Comparison of ENCODE assay signal across 8 cellular contexts in genomic region chr12:101759396-101760047, GRCh38. TPM values are rescaled to one million over a fixed set of nuclear protein-coding genes. Genes with fewer than 3 reads are reported as not detected.
A peak's percentile ranks its signal among the peaks of the same experiment; 100 is the strongest.
DNase-seq lines count a peak whose midpoint lies in the region; ATAC-seq and TF ChIP-seq lines count a peak whose summit lies in the region.

No MANE protein-coding gene starts in this region.

- H3K79me2 ChIP-seq in Loucy (ENCODE audit: insufficient read depth, low read length): no peaks in the 10 kb centered on the region

- H2AFZ ChIP-seq in Loucy (ENCODE audit: low read length): no peak overlapping the region

- TF ChIP-seq CTCF in GM10266 (IDR thresholded peaks at IDR 0.05; ENCODE audit: control insufficient read depth, insufficient read depth, low read depth, missing control alignments) (peak; percentile 61), Loucy (conservative IDR thresholded peaks at IDR 0.05; ENCODE audit: low read length) (peak; percentile 87)

- no peak overlapping the region for H3K4me2 ChIP-seq in Loucy (ENCODE audit: low read depth, low read length, poor library complexity, severe bottlenecking)

- ATAC-seq in GM19397 (IDR thresholded peaks at IDR 0.05; ENCODE audit: unreplicated experiment) (no peak), HG02840 (IDR thresholded peaks at IDR 0.05; ENCODE audit: low FRiP score, unreplicated experiment) (no peak)

- H3K27me3 ChIP-seq in Loucy (ENCODE audit: insufficient read depth, low read length, poor library complexity, severe bottlenecking): no peaks in the 10 kb centered on the region

- no peaks in the 10 kb centered on the region for H3K9me2 ChIP-seq in Loucy (replicated peaks; ENCODE audit: low read depth, low read length)

- no peaks in the 10 kb centered on the region for H3K4me1 ChIP-seq in Loucy (ENCODE audit: insufficient read depth, low read length, poor library complexity, severe bottlenecking)

- H3K4me3 ChIP-seq in Loucy (ENCODE audit: low read length, poor library complexity, severe bottlenecking): no peak overlapping the region

- DNase-seq in A172 (ENCODE audit: low spot score) (peak; percentile 16), GM10266 (ENCODE audit: extremely low spot score) (no peak), astrocyte of the hippocampus (ENCODE audit: low read depth, low spot score) (peak; percentile 49), kidney tubule cell (ENCODE audit: low spot score) (peak; percentile 38)
- no peak for DNase-seq in activated CD8-positive, alpha-beta memory T cell treated with anti-CD3 and anti-CD28 coated beads, Interleukin-2, amount 50 U/mL, for 4 hours

- H4K20me1 ChIP-seq in Loucy (ENCODE audit: insufficient read depth, low read length, poor library complexity, severe bottlenecking): no peaks in the 10 kb centered on the region

- no peaks in the 10 kb centered on the region for H3F3A ChIP-seq in Loucy (ENCODE audit: low read depth)

- peaks cover 71% of the 10 kb centered on the region; the same call in 1 of the 2 replicates for H3K36me3 ChIP-seq in Loucy (ENCODE audit: insufficient read depth, low read length)

- no peak overlapping the region for H3K9ac ChIP-seq in Loucy (ENCODE audit: low read depth, low read length, poor library complexity, severe bottlenecking)

- no peaks in the 10 kb centered on the region for H3K9me3 ChIP-seq in Loucy (ENCODE audit: insufficient read depth, low read depth, low read length)

RNA-seq across cellular contexts. Expression of gene SYCP3, which starts 20.3 kb away (rescaled TPM):
- total RNA-seq in A172 (2014; rRNA removed; shearing (Covaris generic)): not detected in 2 replicates

Comparison
In these comparisons a context has a peak if more than half of its experiments do, and no peak if none do; other contexts are left out.
1. DNase-seq: peak in A172 (single experiment), astrocyte of the hippocampus (single experiment) and kidney tubule cell (single experiment); none in GM10266 (single experiment) and activated CD8-positive, alpha-beta memory T cell treated with anti-CD3 and anti-CD28 coated beads, Interleukin-2, amount 50 U/mL, for 4 hours (single experiment).